ENCODE assay signal across 12 cellular contexts in the genomic region with DNA sequence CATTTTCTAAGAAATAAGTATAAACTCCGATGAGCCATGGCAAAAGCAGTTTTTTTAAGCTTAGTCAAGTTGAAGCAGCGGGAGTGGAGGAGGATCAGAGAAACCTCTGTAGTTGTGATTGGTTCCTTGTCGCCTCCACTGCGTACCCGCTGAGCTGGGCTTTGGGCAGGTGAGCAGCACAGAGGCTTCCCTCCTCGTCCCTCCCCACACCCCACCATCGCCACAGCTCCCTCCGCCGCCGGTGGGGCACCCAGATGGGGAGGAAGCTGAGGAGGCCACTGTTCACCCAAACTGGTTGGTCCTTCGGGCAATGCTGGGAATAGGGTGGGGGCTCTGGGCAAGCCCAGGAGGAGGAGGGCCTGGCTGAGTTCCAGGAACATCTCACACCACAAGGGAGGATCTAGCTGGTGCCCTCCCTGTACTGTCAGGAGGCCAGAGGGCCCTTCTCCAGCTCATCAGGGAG. TPM values are rescaled to one million over a fixed set of nuclear protein-coding genes. Genes with fewer than 3 reads are reported as not detected.
DNase-seq lines count a peak whose midpoint lies in the region; ATAC-seq, FAIRE-seq and TF ChIP-seq lines count a peak whose summit lies in the region.
"Had no signal": no experiment of that assay in that cellular context is flagged by ENCODE, and none has a peak within 500 bp of the region (broad histone marks: within the 10 kb centered on the region; RNA-seq: fewer than 3 reads in every experiment).

No MANE protein-coding gene starts in this region.

- no peak overlapping the region for H3K9ac ChIP-seq in keratinocyte (ENCODE audit: control insufficient read depth, extremely low read depth, insufficient read depth, low read length)
- H3K9ac ChIP-seq in PC-3 (ENCODE audit: low read length) = no peak overlapping the region

- no peak for TF ChIP-seq CTCF in keratinocyte (optimal IDR thresholded peaks at IDR 0.05 in 1 of 3, IDR thresholded peaks at IDR 0.05 in 1 of 3, conservative IDR thresholded peaks at IDR 0.05 in 1 of 3; ENCODE audit: extremely low read depth in 1 of 3, insufficient read depth in 2 of 3, low read length in 3 of 3)
- no peak for TF ChIP-seq CTCF in PC-3 (conservative IDR thresholded peaks at IDR 0.05; ENCODE audit: low read depth, low read length)

- intact Hi-C loops in PC-3 (cut with micrococcal nuclease) = loop anchor here (10.0 kb wide), 1 partner anchor 365 kb away; no protein-coding TSS in a partner anchor

- peaks cover 29% of the 10 kb centered on the region for H3K4me1 ChIP-seq in keratinocyte (ENCODE audit: control insufficient read depth, extremely low read depth, insufficient read depth, low read length)
- peaks cover 3% of the 10 kb centered on the region; the same call in 1 of the 2 replicates for H3K4me1 ChIP-seq in PC-3 (ENCODE audit: insufficient read depth, low read length)

- CTCF ChIA-PET in PC-3 (lab: Charles Lee) = interaction anchor here (0.6 kb wide), 1 partner anchor 281 kb away, joined by 3 read pairs; no protein-coding TSS in a partner anchor

- H3K4me3 ChIP-seq in keratinocyte (ENCODE audit: control insufficient read depth in 2 of 3, extremely low read depth in 1 of 3, insufficient read depth in 2 of 3, low read depth in 1 of 3, low read length in 3 of 3) (peak overlapping the region in 2 of 3 experiments; percentile 11 to 33), PC-3 (ENCODE audit: low read length) (no peak overlapping the region)
- H3K4me3 ChIP-seq: skin epidermis had no signal

- peak overlapping the region; percentile 49 for H2AFZ ChIP-seq in keratinocyte (ENCODE audit: control insufficient read depth, low read length)
- H2AFZ ChIP-seq in PC-3 (ENCODE audit: low read length) = no peak overlapping the region

- H3K9me3 ChIP-seq in keratinocyte (ENCODE audit: control insufficient read depth, low read depth, low read length) = no peaks in the 10 kb centered on the region
- H3K9me3 ChIP-seq in PC-3 (ENCODE audit: low read length) = no peaks in the 10 kb centered on the region

- H3K9me2 ChIP-seq in PC-3 (replicated peaks; ENCODE audit: low read length) = no peaks in the 10 kb centered on the region

- H3K27ac ChIP-seq in keratinocyte (ENCODE audit: control insufficient read depth, insufficient read depth, low read length) (no peak overlapping the region), PC-3 (ENCODE audit: low read length) (no peak overlapping the region)

- H3K79me2 ChIP-seq in keratinocyte (ENCODE audit: control insufficient read depth, insufficient read depth, low read length) (no peaks in the 10 kb centered on the region), PC-3 (ENCODE audit: low read length) (no peaks in the 10 kb centered on the region)

- H3F3A ChIP-seq in PC-3 (ENCODE audit: low read length, unreplicated experiment) = no peaks in the 10 kb centered on the region

- POLR2A ChIA-PET in PC-3 (lab: Charles Lee; ENCODE audit: unreplicated experiment) = no interaction called here

- no peak for ATAC-seq in HG03439 (IDR thresholded peaks at IDR 0.05; ENCODE audit: unreplicated experiment)
- no peak for ATAC-seq in HG02759 (IDR thresholded peaks at IDR 0.05; ENCODE audit: unreplicated experiment)
- ATAC-seq in PC-3 = no peak
- ATAC-seq: HCT116 had no signal

- H3K36me3 ChIP-seq in keratinocyte (ENCODE audit: control insufficient read depth in 2 of 2, extremely low read depth in 1 of 2, insufficient read depth in 2 of 2, low read length in 2 of 2) = peaks cover 0 to 5% of the 10 kb centered on the region in 2 experiments
- H3K36me3 ChIP-seq in PC-3 (ENCODE audit: low read depth, low read length) = no peaks in the 10 kb centered on the region

- no TSS peak for BruUV-seq in PC-3 (replicated peaks; lab: Mats Ljungman, UMichigan)

- dilution Hi-C loops in keratinocyte (cut with MboI; ENCODE audit: extremely low pct_ligation_motif_present, low sequenced_read_pairs) = no loop called here

- peak; percentile 32 for FAIRE-seq in keratinocyte (lab: Jason Lieb, UNC)

- H3K9me1 ChIP-seq in keratinocyte (ENCODE audit: control insufficient read depth, extremely low read depth, insufficient read depth, low read length) = peaks cover 2% of the 10 kb centered on the region

- H3K4me2 ChIP-seq in keratinocyte (ENCODE audit: control insufficient read depth, extremely low read depth, insufficient read depth, low read depth, low read length) = peak overlapping the region; percentile 65
- no peak overlapping the region for H3K4me2 ChIP-seq in PC-3 (ENCODE audit: low read length)

- DNase-seq in DMS153 treated with DMSO at 0.1 percent for 48 hours (lab: John Stamatoyannopoulos, UW; ENCODE audit: unreplicated experiment) = peak; percentile 87
- peak; percentile 82 for DNase-seq in NCI-H1105 (lab: John Stamatoyannopoulos, UW)
- peak; percentile 90 to 92 for DNase-seq in SHP77 (lab: John Stamatoyannopoulos, UW)
- DNase-seq in keratinocyte (ENCODE audit: low read depth, low spot score) = no peak
- no peak for DNase-seq in RKO (ENCODE audit: low spot score)
- no peak for DNase-seq in PC-3
- DNase-seq: activated CD4-positive, alpha-beta T cell treated with anti-CD3 and anti-CD28 coated beads for 48 hours; Calu3 had no signal

- no peaks in the 10 kb centered on the region for H3K27me3 ChIP-seq in keratinocyte (ENCODE audit: control insufficient read depth, extremely low read depth, insufficient read depth, low read length)
- no peaks in the 10 kb centered on the region for H3K27me3 ChIP-seq in PC-3 (ENCODE audit: low read length)

- H4K20me1 ChIP-seq in keratinocyte (ENCODE audit: control insufficient read depth, extremely low read depth, insufficient read depth, low read length) (no peaks in the 10 kb centered on the region), PC-3 (ENCODE audit: low read length) (no peaks in the 10 kb centered on the region)

RNA-seq across cellular contexts. Expression of a gene that starts 5.2 kb away (rescaled TPM):
- polyA plus RNA-seq in keratinocyte = 25.2 to 33.8 TPM (median 30.0 TPM) in 3 replicates
- 55.2 TPM for polyA plus RNA-seq in keratinocyte (2011; ENCODE audit: low read depth)
- polyA plus RNA-seq in keratinocyte (2011; cell fraction: cytosol; rRNA removed) = 15.3 and 25.6 TPM in 2 replicates
- polyA plus RNA-seq in keratinocyte (2011; cell fraction: nucleus; rRNA removed) = 45.2 and 60.9 TPM in 2 replicates
- polyA plus RNA-seq in keratinocyte (2012; ENCODE audit: low replicate concordance) = 34.2 and 40.5 TPM in 2 replicates
- 9.3 to 94.3 TPM (median 20.0 TPM) in 3 replicates for polyA minus RNA-seq in keratinocyte
- polyA minus RNA-seq in keratinocyte (2011; cell fraction: cytosol; rRNA and poly(A)+ RNA removed) = 80.8 TPM
- polyA minus RNA-seq in keratinocyte (2011; cell fraction: nucleus; rRNA and poly(A)+ RNA removed) = 17.9 and 24.0 TPM in 2 replicates
- total RNA-seq in PC-3 (2014; rRNA removed) = 74.5 and 124 TPM in 2 replicates

RNA-seq across cellular contexts. Expression of a gene that starts 13.1 kb away (rescaled TPM):
- 7.4 to 10.6 TPM (median 7.8 TPM) in 3 replicates for polyA plus RNA-seq in keratinocyte
- 2.1 TPM for polyA plus RNA-seq in keratinocyte (2011; ENCODE audit: low read depth)
- 4.5 and 7.2 TPM in 2 replicates for polyA plus RNA-seq in keratinocyte (2011; cell fraction: cytosol; rRNA removed)
- 11.3 and 15.0 TPM in 2 replicates for polyA plus RNA-seq in keratinocyte (2011; cell fraction: nucleus; rRNA removed)
- polyA plus RNA-seq in keratinocyte (2012; ENCODE audit: low replicate concordance) = 3.9 and 10.1 TPM in 2 replicates
- 4.5 to 10.1 TPM (median 5.2 TPM) in 3 replicates for polyA minus RNA-seq in keratinocyte
- polyA minus RNA-seq in keratinocyte (2011; cell fraction: cytosol; rRNA and poly(A)+ RNA removed) = 8.6 TPM
- 7.0 and 9.3 TPM in 2 replicates for polyA minus RNA-seq in keratinocyte (2011; cell fraction: nucleus; rRNA and poly(A)+ RNA removed)
- total RNA-seq in PC-3 (2014; rRNA removed) = 32.3 and 48.9 TPM in 2 replicates

RNA-seq across cellular contexts. Expression of a gene that starts 31.0 kb away (rescaled TPM):
- 3.0 to 6.2 TPM (median 4.3 TPM) in 3 replicates for polyA plus RNA-seq in keratinocyte
- 1.9 TPM for polyA plus RNA-seq in keratinocyte (2011; ENCODE audit: low read depth)
- polyA plus RNA-seq in keratinocyte (2011; cell fraction: cytosol; rRNA removed) = 0.96 and 2.8 TPM in 2 replicates
- 14.4 and 18.6 TPM in 2 replicates for polyA plus RNA-seq in keratinocyte (2011; cell fraction: nucleus; rRNA removed)
- polyA plus RNA-seq in keratinocyte (2012; ENCODE audit: low replicate concordance) = 3.2 and 3.8 TPM in 2 replicates
- 5.6 to 8.6 TPM (median 5.7 TPM) in 3 replicates for polyA minus RNA-seq in keratinocyte
- polyA minus RNA-seq in keratinocyte (2011; cell fraction: cytosol; rRNA and poly(A)+ RNA removed) = 4.8 TPM
- polyA minus RNA-seq in keratinocyte (2011; cell fraction: nucleus; rRNA and poly(A)+ RNA removed) = 7.7 and 8.1 TPM in 2 replicates
- 35.3 and 39.2 TPM in 2 replicates for total RNA-seq in PC-3 (2014; rRNA removed)

RNA-seq across cellular contexts. Expression of a gene that starts 31.5 kb away (rescaled TPM):
- polyA plus RNA-seq in keratinocyte = 9.4 to 20.7 TPM (median 10.9 TPM) in 3 replicates
- polyA plus RNA-seq in keratinocyte (2011; ENCODE audit: low read depth) = 2.0 TPM
- polyA plus RNA-seq in keratinocyte (2011; cell fraction: cytosol; rRNA removed) = 9.2 and 15.3 TPM in 2 replicates
- 14.9 and 19.4 TPM in 2 replicates for polyA plus RNA-seq in keratinocyte (2011; cell fraction: nucleus; rRNA removed)
- polyA plus RNA-seq in keratinocyte (2012; ENCODE audit: low replicate concordance) = 14.6 and 22.2 TPM in 2 replicates
- polyA minus RNA-seq in keratinocyte = 7.4 to 33.9 TPM (median 11.7 TPM) in 3 replicates
- 24.4 TPM for polyA minus RNA-seq in keratinocyte (2011; cell fraction: cytosol; rRNA and poly(A)+ RNA removed)
- 8.6 and 8.8 TPM in 2 replicates for polyA minus RNA-seq in keratinocyte (2011; cell fraction: nucleus; rRNA and poly(A)+ RNA removed)
- 73.7 and 109 TPM in 2 replicates for total RNA-seq in PC-3 (2014; rRNA removed)

RNA-seq across cellular contexts. Expression of a gene that starts 54.7 kb away (rescaled TPM):
- 17.0 to 41.4 TPM (median 23.3 TPM) in 3 replicates for polyA plus RNA-seq in keratinocyte
- 96.6 TPM for polyA plus RNA-seq in keratinocyte (2011; ENCODE audit: low read depth)
- polyA plus RNA-seq in keratinocyte (2011; cell fraction: cytosol; rRNA removed) = 21.2 and 27.5 TPM in 2 replicates
- polyA plus RNA-seq in keratinocyte (2011; cell fraction: nucleus; rRNA removed) = 26.9 and 37.0 TPM in 2 replicates
- 66.2 and 117 TPM in 2 replicates for polyA plus RNA-seq in keratinocyte (2012; ENCODE audit: low replicate concordance)
- 16.5 to 43.8 TPM (median 26.9 TPM) in 3 replicates for polyA minus RNA-seq in keratinocyte
- polyA minus RNA-seq in keratinocyte (2011; cell fraction: cytosol; rRNA and poly(A)+ RNA removed) = 35.9 TPM
- polyA minus RNA-seq in keratinocyte (2011; cell fraction: nucleus; rRNA and poly(A)+ RNA removed) = 15.3 and 24.4 TPM in 2 replicates
- 49.7 and 51.8 TPM in 2 replicates for total RNA-seq in PC-3 (2014; rRNA removed)

Comparison
In these comparisons a context has a peak if more than half of its experiments do, and no peak if none do; other contexts are left out.
1. DNase-seq: peak in DMS153 treated with DMSO at 0.1 percent for 48 hours (single experiment), NCI-H1105 (single experiment) and SHP77 (2 of 2); none in keratinocyte (single experiment), RKO (single experiment) and PC-3 (single experiment).